ENCODE assay signal across 39 cellular contexts in genomic region chr19:28045621-28046020, GRCh38.
"Had no signal": no experiment of that assay in that cellular context is flagged by ENCODE, and none has a peak within 500 bp of the region (broad histone marks: within the 10 kb centered on the region; RNA-seq: fewer than 3 reads in every experiment).

No MANE protein-coding gene starts in this region.

- H3K4me1 ChIP-seq: adrenal gland, ascending aorta, body of pancreas, breast epithelium had no signal

- H3K4me3 Mint-ChIP-seq: activated naive CD4-positive, alpha-beta T cell treated with anti-CD3 and anti-CD28 coated beads for 36 hours; activated naive CD4-positive, alpha-beta T cell treated with anti-CD3 and anti-CD28 coated beads, Interleukin-2, amount 10 ng/mL, durations not matched to agents 7 days and 5 days; activated naive CD4-positive, alpha-beta T cell treated with anti-CD3 and anti-CD28 coated beads, Interleukin-2, amount 50 U/mL, for 24 hours; activated naive CD8-positive, alpha-beta T cell; activated naive CD8-positive, alpha-beta T cell treated with anti-CD3 and anti-CD28 coated beads for 36 hours; activated naive CD8-positive, alpha-beta T cell treated with anti-CD3 and anti-CD28 coated beads, Interleukin-2, amount 10 ng/mL, durations not matched to agents 7 days and 5 days; activated naive CD8-positive, alpha-beta T cell treated with anti-CD3 and anti-CD28 coated beads, Interleukin-2, amount 50 U/mL, for 24 hours; activated T-cell treated with anti-CD3 and anti-CD28 coated beads, Interleukin-2, amount 50 U/mL, for 24 hours; activated T-cell treated with anti-CD3 and anti-CD28 coated beads, Interleukin-2, amount 50 U/mL, for 4 hours; activated T-cell treated with anti-CD3 and anti-CD28 coated beads, Interleukin-2, amount 50 U/mL, for 72 hours; activated T-helper 1 cell treated with anti-CD3 and anti-CD28 coated beads, Interleukin-12 subunit alpha, Interleukin-12 subunit beta, Interleukin-2, Interleukin-4 antibody, amounts not matched to agents 30 ng/mL and 10 ng/mL and 1 ng/mL, durations not matched to agents 14 hours and 24 hours and 36 hours; activated T-helper 17 cell treated with anti-CD3 and anti-CD28 coated beads, Interleukin-2, amount 50 U/mL, for 72 hours; brain; central memory CD8-positive, alpha-beta T cell had no signal

- H3K36me3 Mint-ChIP-seq: activated naive CD4-positive, alpha-beta T cell treated with anti-CD3 and anti-CD28 coated beads, Interleukin-2, amount 10 ng/mL, durations not matched to agents 7 days and 5 days; activated naive CD4-positive, alpha-beta T cell treated with anti-CD3 and anti-CD28 coated beads, Interleukin-2, amount 50 U/mL, for 24 hours; activated naive CD8-positive, alpha-beta T cell; activated naive CD8-positive, alpha-beta T cell treated with anti-CD3 and anti-CD28 coated beads for 36 hours; activated naive CD8-positive, alpha-beta T cell treated with anti-CD3 and anti-CD28 coated beads, Interleukin-2, amount 10 ng/mL, durations not matched to agents 7 days and 5 days; brain had no signal

- H3K4me3 ChIP-seq: adrenal gland, ascending aorta, body of pancreas, breast epithelium, cardiac muscle cell had no signal

- DNase-seq: activated effector memory CD4-positive, alpha-beta T cell treated with anti-CD3 and anti-CD28 coated beads, Interleukin-2, amount 50 U/mL, for 16 hours; activated effector memory CD4-positive, alpha-beta T cell treated with Interleukin-2 at 50 U/mL for 16 hours; activated gamma-delta T cell; activated gamma-delta T cell treated with Interleukin-2 at 50 U/mL for 16 hours; activated naive CD4-positive, alpha-beta T cell; activated naive CD4-positive, alpha-beta T cell treated with anti-CD3 and anti-CD28 coated beads for 36 hours; activated naive CD4-positive, alpha-beta T cell treated with anti-CD3 and anti-CD28 coated beads, Interleukin-2, amount 10 ng/mL, durations not matched to agents 7 days and 5 days; activated naive CD4-positive, alpha-beta T cell treated with anti-CD3 and anti-CD28 coated beads, Interleukin-2, amount 50 U/mL, for 16 hours; activated naive CD4-positive, alpha-beta T cell treated with Interleukin-2 at 50 U/mL for 16 hours; activated naive CD8-positive, alpha-beta T cell treated with anti-CD3 and anti-CD28 coated beads for 36 hours; activated naive CD8-positive, alpha-beta T cell treated with anti-CD3 and anti-CD28 coated beads, Interleukin-2, amount 10 ng/mL, durations not matched to agents 7 days and 5 days; activated naive CD8-positive, alpha-beta T cell treated with anti-CD3 and anti-CD28 coated beads, Interleukin-2, amount 50 U/mL, for 24 hours; activated T-cell treated with anti-CD3 and anti-CD28 coated beads for 4 hours; activated T-cell treated with anti-CD3 and anti-CD28 coated beads, Interleukin-2, amount 50 U/mL, for 1 hour; activated T-cell treated with anti-CD3 and anti-CD28 coated beads, Interleukin-2, amount 50 U/mL, for 24 hours; activated T-cell treated with anti-CD3 and anti-CD28 coated beads, Interleukin-2, amount 50 U/mL, for 4 hours; activated T-cell treated with anti-CD3 and anti-CD28 coated beads, Interleukin-2, amount 50 U/mL, for 48 hours; activated T-cell treated with anti-CD3 and anti-CD28 coated beads, Interleukin-2, amount 50 U/mL, for 72 hours; adrenal gland; amniotic stem cell; amygdala; anterior cingulate cortex; aorta; body of pancreas; brain microvascular endothelial cell; caudate nucleus; central memory CD4-positive, alpha-beta T cell had no signal

- H3K27me3 Mint-ChIP-seq: activated naive CD4-positive, alpha-beta T cell treated with anti-CD3 and anti-CD28 coated beads, Interleukin-2, amount 10 ng/mL, durations not matched to agents 7 days and 5 days; activated naive CD4-positive, alpha-beta T cell treated with anti-CD3 and anti-CD28 coated beads, Interleukin-2, amount 50 U/mL, for 24 hours; activated naive CD8-positive, alpha-beta T cell; activated naive CD8-positive, alpha-beta T cell treated with anti-CD3 and anti-CD28 coated beads for 36 hours; activated naive CD8-positive, alpha-beta T cell treated with anti-CD3 and anti-CD28 coated beads, Interleukin-2, amount 10 ng/mL, durations not matched to agents 7 days and 5 days; activated naive CD8-positive, alpha-beta T cell treated with anti-CD3 and anti-CD28 coated beads, Interleukin-2, amount 50 U/mL, for 24 hours; activated T-cell treated with anti-CD3 and anti-CD28 coated beads, Interleukin-2, amount 50 U/mL, for 24 hours; activated T-helper 17 cell treated with anti-CD3 and anti-CD28 coated beads, Interleukin-2, amount 50 U/mL, for 72 hours; brain; central memory CD8-positive, alpha-beta T cell had no signal

- H3K9me3 Mint-ChIP-seq: activated naive CD4-positive, alpha-beta T cell treated with anti-CD3 and anti-CD28 coated beads, Interleukin-2, amount 50 U/mL, for 24 hours; activated naive CD8-positive, alpha-beta T cell treated with anti-CD3 and anti-CD28 coated beads for 36 hours; activated naive CD8-positive, alpha-beta T cell treated with anti-CD3 and anti-CD28 coated beads, Interleukin-2, amount 50 U/mL, for 24 hours; activated T-cell treated with anti-CD3 and anti-CD28 coated beads, Interleukin-2, amount 50 U/mL, for 4 hours; activated T-helper 1 cell treated with anti-CD3 and anti-CD28 coated beads, Interleukin-12 subunit alpha, Interleukin-12 subunit beta, Interleukin-2, Interleukin-4 antibody, amounts not matched to agents 30 ng/mL and 10 ng/mL and 1 ng/mL, durations not matched to agents 14 hours and 24 hours and 36 hours had no signal

- ATAC-seq: activated naive CD4-positive, alpha-beta T cell treated with anti-CD3 and anti-CD28 coated beads, Interleukin-2, amount 50 U/mL, for 72 hours; activated naive CD8-positive, alpha-beta T cell treated with anti-CD3 and anti-CD28 coated beads, Interleukin-2, amount 50 U/mL, for 24 hours; activated T-cell treated with anti-CD3 and anti-CD28 coated beads, Interleukin-2, amount 50 U/mL, for 4 hours; activated T-cell treated with anti-CD3 and anti-CD28 coated beads, Interleukin-2, amount 50 U/mL, for 72 hours; activated T-helper 17 cell treated with anti-CD3 and anti-CD28 coated beads, Interleukin-2, amount 50 U/mL, for 72 hours; body of pancreas had no signal

- H3K4me1 Mint-ChIP-seq: activated naive CD4-positive, alpha-beta T cell treated with anti-CD3 and anti-CD28 coated beads, Interleukin-2, amount 10 ng/mL, durations not matched to agents 7 days and 5 days; activated naive CD4-positive, alpha-beta T cell treated with anti-CD3 and anti-CD28 coated beads, Interleukin-2, amount 50 U/mL, for 24 hours; activated naive CD8-positive, alpha-beta T cell treated with anti-CD3 and anti-CD28 coated beads for 36 hours; activated naive CD8-positive, alpha-beta T cell treated with anti-CD3 and anti-CD28 coated beads, Interleukin-2, amount 10 ng/mL, durations not matched to agents 7 days and 5 days; activated naive CD8-positive, alpha-beta T cell treated with anti-CD3 and anti-CD28 coated beads, Interleukin-2, amount 50 U/mL, for 24 hours; activated T-helper 17 cell treated with anti-CD3 and anti-CD28 coated beads, Interleukin-2, amount 50 U/mL, for 72 hours; brain; central memory CD8-positive, alpha-beta T cell had no signal

- H3K27ac ChIP-seq: adrenal gland, ascending aorta, body of pancreas, brain microvascular endothelial cell, breast epithelium, cardiac muscle cell had no signal

- H3K27me3 ChIP-seq: adrenal gland, ascending aorta, body of pancreas, brain microvascular endothelial cell, breast epithelium, cardiac muscle cell had no signal

- H3K9me3 ChIP-seq: adrenal gland, ascending aorta, body of pancreas had no signal

- H3K27ac Mint-ChIP-seq: activated naive CD4-positive, alpha-beta T cell treated with anti-CD3 and anti-CD28 coated beads for 36 hours; activated naive CD4-positive, alpha-beta T cell treated with anti-CD3 and anti-CD28 coated beads, Interleukin-2, amount 10 ng/mL, durations not matched to agents 7 days and 5 days; activated naive CD4-positive, alpha-beta T cell treated with anti-CD3 and anti-CD28 coated beads, Interleukin-2, amount 50 U/mL, for 24 hours; activated naive CD4-positive, alpha-beta T cell treated with anti-CD3 and anti-CD28 coated beads, Interleukin-2, amount 50 U/mL, for 72 hours; activated naive CD8-positive, alpha-beta T cell; activated naive CD8-positive, alpha-beta T cell treated with anti-CD3 and anti-CD28 coated beads for 36 hours; activated naive CD8-positive, alpha-beta T cell treated with anti-CD3 and anti-CD28 coated beads, Interleukin-2, amount 10 ng/mL, durations not matched to agents 7 days and 5 days; activated naive CD8-positive, alpha-beta T cell treated with anti-CD3 and anti-CD28 coated beads, Interleukin-2, amount 50 U/mL, for 24 hours; activated T-cell treated with anti-CD3 and anti-CD28 coated beads, Interleukin-2, amount 50 U/mL, for 24 hours; activated T-cell treated with anti-CD3 and anti-CD28 coated beads, Interleukin-2, amount 50 U/mL, for 72 hours; activated T-helper 1 cell treated with anti-CD3 and anti-CD28 coated beads, Interleukin-12 subunit alpha, Interleukin-12 subunit beta, Interleukin-2, Interleukin-4 antibody, amounts not matched to agents 30 ng/mL and 10 ng/mL and 1 ng/mL, durations not matched to agents 14 hours and 24 hours and 36 hours; activated T-helper 17 cell treated with anti-CD3 and anti-CD28 coated beads, Interleukin-2, amount 50 U/mL, for 72 hours; activated T-helper 2 cell treated with anti-CD3 and anti-CD28 coated beads, Interferon-gamma antibody, Interleukin-2, Interleukin-4, amounts not matched to agents 10 μg/mL and 5 μg/mL and 100 μg/mL, durations not matched to agents 14 hours and 24 hours and 36 hours; brain had no signal

- H3K36me3 ChIP-seq: adrenal gland, ascending aorta, brain microvascular endothelial cell, breast epithelium, cardiac muscle cell had no signal

- FAIRE-seq: astrocyte had no signal
